Comparison of ENCODE assay signal across 11 cellular contexts in the genomic region with DNA sequence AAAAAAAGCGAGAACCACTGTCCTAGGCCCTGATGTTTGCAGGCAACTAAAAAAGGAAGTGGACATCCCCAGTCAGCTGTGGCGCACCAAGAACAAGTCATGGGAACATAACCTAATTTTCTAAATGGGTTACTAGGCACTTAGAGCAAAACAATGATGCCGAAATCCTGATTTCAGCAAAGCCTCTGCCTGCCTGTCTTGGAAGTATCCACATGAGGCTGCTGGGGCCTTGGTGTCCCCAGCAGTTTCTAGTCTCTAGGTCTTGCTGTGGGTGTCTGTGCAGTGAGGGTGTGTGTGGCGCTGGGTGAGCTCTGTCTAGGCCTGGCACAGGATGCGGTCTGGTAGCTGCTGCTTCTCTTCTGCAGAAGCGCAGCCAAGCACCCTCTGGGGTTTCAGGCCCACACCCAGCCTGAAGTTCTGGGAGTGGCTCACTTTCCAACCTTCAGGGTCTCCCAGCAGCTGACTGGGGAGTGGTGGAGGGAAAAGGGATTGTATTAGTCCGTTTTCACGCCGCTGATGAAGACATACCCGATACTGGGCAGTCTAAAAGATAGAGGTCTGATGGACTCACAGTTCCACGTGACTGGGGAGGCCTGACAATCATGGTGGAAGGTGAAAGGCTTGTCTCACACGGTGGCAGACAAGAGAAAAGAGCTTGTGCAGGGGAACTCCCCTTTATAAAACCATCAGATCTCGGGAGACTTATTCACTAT. TPM values are rescaled to one million over a fixed set of nuclear protein-coding genes. Genes with fewer than 3 reads are reported as not detected.
A peak's percentile ranks its signal among the peaks of the same experiment; 100 is the strongest.
DNase-seq lines count a peak whose midpoint lies in the region; ATAC-seq lines count a peak whose summit lies in the region.
"Had no signal": no experiment of that assay in that cellular context is flagged by ENCODE, and none has a peak within 500 bp of the region (broad histone marks: within the 10 kb centered on the region; RNA-seq: fewer than 3 reads in every experiment).

No MANE protein-coding gene starts in this region.

- H3K36me3 Mint-ChIP-seq in activated CD4-positive, alpha-beta T cell treated with anti-CD3 and anti-CD28 coated beads for 36 hours (ENCODE audit: low read depth) = no peaks in the 10 kb centered on the region
- peaks cover 6% of the 10 kb centered on the region for H3K36me3 Mint-ChIP-seq in central memory CD8-positive, alpha-beta T cell (ENCODE audit: insufficient read depth)

- CTCF ChIA-PET in activated CD4-positive, alpha-beta T cell treated with anti-CD3 and anti-CD28 coated beads for 36 hours (lab: Charles Lee) = no interaction called here

- H3K4me3 Mint-ChIP-seq in activated CD4-positive, alpha-beta T cell treated with anti-CD3 and anti-CD28 coated beads for 36 hours = no peak overlapping the region
- H3K4me3 Mint-ChIP-seq in central memory CD8-positive, alpha-beta T cell = peak overlapping the region; percentile 69

- DNase-seq in GM19238 (ENCODE audit: insufficient read length, low spot score) (peak; percentile 42), NCI-H1092 (lab: John Stamatoyannopoulos, UW) (no peak)
- DNase-seq in activated CD4-positive, alpha-beta T cell treated with anti-CD3 and anti-CD28 coated beads for 36 hours = peak; percentile 62
- DNase-seq in central memory CD8-positive, alpha-beta T cell (ENCODE audit: low spot score in 2 of 2) = peak; percentile 51 to 84
- DNase-seq in stimulated activated CD4-positive, alpha-beta T cell treated with anti-CD3 and anti-CD28 coated beads, TNF-alpha, amount 100 ng/mL, for 1 hour (ENCODE audit: low read depth in 3 of 3, low spot score in 1 of 3) = peak; percentile 7 to 37 (median 12)
- DNase-seq: GF-D8, PC-3 had no signal

- peaks cover 14% of the 10 kb centered on the region for H3K4me1 Mint-ChIP-seq in activated CD4-positive, alpha-beta T cell treated with anti-CD3 and anti-CD28 coated beads for 36 hours
- H3K4me1 Mint-ChIP-seq in central memory CD8-positive, alpha-beta T cell = peaks cover 33% of the 10 kb centered on the region

- POLR2A ChIA-PET in activated CD4-positive, alpha-beta T cell treated with anti-CD3 and anti-CD28 coated beads for 36 hours (lab: Charles Lee) = interaction anchor here (0.7 kb wide), 1 partner anchor 34 kb away, joined by 3 read pairs; no protein-coding TSS in a partner anchor

- intact Hi-C loops in activated CD4-positive, alpha-beta T cell treated with anti-CD3 and anti-CD28 coated beads for 36 hours (cut with DNase I, micrococcal nuclease) = no loop called here

- ATAC-seq in activated CD4-positive, alpha-beta T cell treated with anti-CD3 and anti-CD28 coated beads for 36 hours = peak; percentile 92
- ATAC-seq in central memory CD8-positive, alpha-beta T cell (replicated peaks; ENCODE audit: extremely low read depth, poor library complexity, severe bottlenecking) = peak; percentile 99
- ATAC-seq in HG02885 (IDR thresholded peaks at IDR 0.05; ENCODE audit: poor library complexity, unreplicated experiment) (no peak), HG02852 (IDR thresholded peaks at IDR 0.05; ENCODE audit: unreplicated experiment) (no peak), HG03521 (IDR thresholded peaks at IDR 0.05; ENCODE audit: unreplicated experiment) (no peak)
- ATAC-seq: PC-3 had no signal

- H3K9me3 Mint-ChIP-seq in activated CD4-positive, alpha-beta T cell treated with anti-CD3 and anti-CD28 coated beads for 36 hours (ENCODE audit: low read depth) = no peaks in the 10 kb centered on the region
- no peaks in the 10 kb centered on the region for H3K9me3 Mint-ChIP-seq in central memory CD8-positive, alpha-beta T cell

- H3K27ac Mint-ChIP-seq in activated CD4-positive, alpha-beta T cell treated with anti-CD3 and anti-CD28 coated beads for 36 hours = peak overlapping the region; percentile 77
- H3K27ac Mint-ChIP-seq in central memory CD8-positive, alpha-beta T cell (ENCODE audit: low read depth) = peak overlapping the region; percentile 98

- no peaks in the 10 kb centered on the region for H3K27me3 Mint-ChIP-seq in activated CD4-positive, alpha-beta T cell treated with anti-CD3 and anti-CD28 coated beads for 36 hours
- no peaks in the 10 kb centered on the region for H3K27me3 Mint-ChIP-seq in central memory CD8-positive, alpha-beta T cell

RNA-seq across cellular contexts. Expression of a gene that starts 21.1 kb away (rescaled TPM):
- not detected for total RNA-seq in activated CD4-positive, alpha-beta T cell treated with anti-CD3 and anti-CD28 coated beads for 36 hours
- total RNA-seq: lung microvascular endothelial cell, PC-3 had no signal

Comparison
In these comparisons a context has a peak if more than half of its experiments do, and no peak if none do; other contexts are left out.
1. ATAC-seq: peak in activated CD4-positive, alpha-beta T cell treated with anti-CD3 and anti-CD28 coated beads for 36 hours (single experiment) and central memory CD8-positive, alpha-beta T cell (single experiment); none in HG02885 (single experiment), HG02852 (single experiment) and HG03521 (single experiment).